Comparison of ENCODE assay signal across 7 cellular contexts in the genomic region with DNA sequence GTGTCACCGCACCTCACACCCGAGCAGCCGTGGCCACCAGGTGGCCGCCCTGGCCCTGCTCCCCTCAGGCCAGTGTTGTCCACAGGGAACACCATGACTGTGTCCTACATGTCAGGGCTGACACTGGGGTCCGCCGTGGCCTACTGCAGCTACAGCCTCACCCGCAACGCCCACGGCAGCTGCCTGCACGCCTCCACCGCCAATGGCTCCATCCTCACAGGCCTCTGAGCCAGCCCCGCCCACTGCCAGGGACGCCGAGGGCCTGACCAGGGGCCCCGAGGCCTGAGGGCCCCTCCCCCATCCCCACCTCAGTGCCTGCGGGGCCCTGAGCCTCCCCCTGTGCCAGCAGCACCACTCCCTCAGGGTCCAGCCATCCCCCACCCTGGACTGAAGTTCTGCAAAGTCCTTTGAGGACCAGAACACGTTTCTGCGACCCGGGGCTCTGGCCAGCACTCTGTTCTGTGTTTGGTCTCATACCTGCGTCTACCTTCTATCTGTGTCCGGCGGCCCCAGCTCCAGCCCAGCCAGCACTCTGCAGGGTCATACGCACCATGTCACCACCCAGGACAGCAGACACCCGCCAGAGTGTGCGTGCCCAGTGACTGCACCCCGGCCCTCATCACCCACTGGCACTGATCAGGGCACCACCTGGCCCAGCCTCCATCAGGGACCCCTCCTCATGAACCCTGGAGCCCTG.
A peak's percentile ranks its signal among the peaks of the same experiment; 100 is the strongest.
DNase-seq lines count a peak whose midpoint lies in the region; ATAC-seq, FAIRE-seq and TF ChIP-seq lines count a peak whose summit lies in the region.
"Not testable (repeated sequence)": the region's sequence is repeated elsewhere in the genome, so short reads cannot be mapped to it uniquely, and the experiment has no call there.

No MANE protein-coding gene starts in this region.

- not testable (repeated sequence) for H3K27me3 ChIP-seq in gastroesophageal sphincter; prostate gland (replicated peaks; ENCODE audit: insufficient read depth); upper lobe of right lung

- H3K27ac Mint-ChIP-seq in activated CD4-positive, alpha-beta T cell treated with anti-CD3 and anti-CD28 coated beads, Interleukin-2, amount 10 ng/mL, durations not matched to agents 24 days and 14 days; stimulated activated naive CD8-positive, alpha-beta T cell treated with anti-CD3 and anti-CD28 coated beads, Interleukin-15, amount 100 ng/mL, for 72 hours: not testable (repeated sequence)

- FAIRE-seq in kidney (lab: Jason Lieb, UNC), result not testable (repeated sequence)

- H3K9me3 ChIP-seq in gastroesophageal sphincter; kidney (ENCODE audit: control insufficient read depth in 1 of 2, low read length in 2 of 2); prostate gland; upper lobe of right lung: not testable (repeated sequence)

- H3K4me1 ChIP-seq in gastroesophageal sphincter; kidney (ENCODE audit: control insufficient read depth in 1 of 2, insufficient read depth in 1 of 2, low read depth in 1 of 2, low read length in 2 of 2); prostate gland (replicated peaks); upper lobe of right lung: not testable (repeated sequence)

- TF ChIP-seq CTCF in gastroesophageal sphincter (IDR thresholded peaks at IDR 0.05); kidney (IDR thresholded peaks at IDR 0.05; ENCODE audit: borderline replicate concordance, extremely low read depth, insufficient read depth); prostate gland (IDR thresholded peaks at IDR 0.05); upper lobe of right lung (IDR thresholded peaks at IDR 0.05): not testable (repeated sequence)

- TF ChIP-seq EP300 in gastroesophageal sphincter (IDR thresholded peaks at IDR 0.05), result not testable (repeated sequence)

- H3K9ac ChIP-seq in kidney (ENCODE audit: low read length in 2 of 2), result not testable (repeated sequence)

- no CpG with 5 or more reads among the region's 26 CpGs for WGBS in gastroesophageal sphincter (ENCODE audit: low coverage in 1 of 2), 2 donors
- WGBS in prostate gland, result 83% methylated on average over 5 of the region's 26 CpGs

- not testable (repeated sequence) for H3K36me3 Mint-ChIP-seq in activated CD4-positive, alpha-beta T cell treated with anti-CD3 and anti-CD28 coated beads, Interleukin-2, amount 10 ng/mL, durations not matched to agents 24 days and 14 days (ENCODE audit: low read depth)

- H3K4me3 Mint-ChIP-seq in activated CD4-positive, alpha-beta T cell treated with anti-CD3 and anti-CD28 coated beads, Interleukin-2, amount 10 ng/mL, durations not matched to agents 24 days and 14 days; stimulated activated naive CD8-positive, alpha-beta T cell treated with anti-CD3 and anti-CD28 coated beads, Interleukin-15, amount 100 ng/mL, for 72 hours: not testable (repeated sequence)

- not testable (repeated sequence) for H3K4me1 Mint-ChIP-seq in activated CD4-positive, alpha-beta T cell treated with anti-CD3 and anti-CD28 coated beads, Interleukin-2, amount 10 ng/mL, durations not matched to agents 24 days and 14 days; stimulated activated naive CD8-positive, alpha-beta T cell treated with anti-CD3 and anti-CD28 coated beads, Interleukin-15, amount 100 ng/mL, for 72 hours

- peak; percentile 6 for ATAC-seq in gastroesophageal sphincter
- peak; percentile 26 for ATAC-seq in stimulated activated naive CD8-positive, alpha-beta T cell treated with anti-CD3 and anti-CD28 coated beads, Interleukin-15, amount 100 ng/mL, for 72 hours
- ATAC-seq in upper lobe of right lung, result peak; percentile 24

- not testable (repeated sequence) for H3K27me3 Mint-ChIP-seq in activated CD4-positive, alpha-beta T cell treated with anti-CD3 and anti-CD28 coated beads, Interleukin-2, amount 10 ng/mL, durations not matched to agents 24 days and 14 days; stimulated activated naive CD8-positive, alpha-beta T cell treated with anti-CD3 and anti-CD28 coated beads, Interleukin-15, amount 100 ng/mL, for 72 hours

- H3K4me3 ChIP-seq in gastroesophageal sphincter; kidney (ENCODE audit: low read length in 2 of 2); prostate gland; upper lobe of right lung: not testable (repeated sequence)

- intact Hi-C loops in activated CD4-positive, alpha-beta T cell treated with anti-CD3 and anti-CD28 coated beads, Interleukin-2, amount 10 ng/mL, durations not matched to agents 24 days and 14 days (cut with micrococcal nuclease); kidney (cut with DNase I); prostate gland (cut with DNase I); upper lobe of right lung (cut with DNase I): not testable (repeated sequence)

- H3K27ac ChIP-seq in gastroesophageal sphincter; kidney (ENCODE audit: low read depth in 2 of 2, low read length in 2 of 2); prostate gland; upper lobe of right lung: not testable (repeated sequence)

- DNase-seq in activated CD4-positive, alpha-beta T cell treated with anti-CD3 and anti-CD28 coated beads, Interleukin-2, amount 10 ng/mL, durations not matched to agents 24 days and 14 days, result peak; percentile 24
- DNase-seq in kidney (peak; percentile 48), mesenteric fat pad (ENCODE audit: low spot score) (peak; percentile 89), prostate gland (ENCODE audit: low spot score) (peak; percentile 1), upper lobe of right lung (peak; percentile 54)
- DNase-seq in stimulated activated naive CD8-positive, alpha-beta T cell treated with anti-CD3 and anti-CD28 coated beads, Interleukin-15, amount 100 ng/mL, for 72 hours, result not testable (repeated sequence)

- H3K36me3 ChIP-seq in gastroesophageal sphincter; kidney (ENCODE audit: control insufficient read depth in 1 of 2, insufficient read depth in 2 of 2, low read length in 2 of 2); prostate gland; upper lobe of right lung: not testable (repeated sequence)

- TF ChIP-seq POLR2A in gastroesophageal sphincter (IDR thresholded peaks at IDR 0.05); prostate gland (IDR thresholded peaks at IDR 0.05): not testable (repeated sequence)

- H3K9me3 Mint-ChIP-seq in activated CD4-positive, alpha-beta T cell treated with anti-CD3 and anti-CD28 coated beads, Interleukin-2, amount 10 ng/mL, durations not matched to agents 24 days and 14 days; stimulated activated naive CD8-positive, alpha-beta T cell treated with anti-CD3 and anti-CD28 coated beads, Interleukin-15, amount 100 ng/mL, for 72 hours: not testable (repeated sequence)
